Comparison of ENCODE assay signal across 8 cellular contexts in genomic region chr5:172806897-172807672, GRCh38. TPM values are rescaled to one million over a fixed set of nuclear protein-coding genes. Genes with fewer than 3 reads are reported as not detected.
DNase-seq lines count a peak whose midpoint lies in the region; ATAC-seq and TF ChIP-seq lines count a peak whose summit lies in the region.

No MANE protein-coding gene starts in this region.

- H3K36me3 Mint-ChIP-seq in activated naive CD4-positive, alpha-beta T cell treated with anti-CD3 and anti-CD28 coated beads, Interleukin-2, amount 10 ng/mL, durations not matched to agents 7 days and 5 days = no peaks in the 10 kb centered on the region

- peak overlapping the region; percentile 89 for H3K27ac Mint-ChIP-seq in activated naive CD4-positive, alpha-beta T cell treated with anti-CD3 and anti-CD28 coated beads, Interleukin-2, amount 10 ng/mL, durations not matched to agents 7 days and 5 days

- ATAC-seq in GM18909 (IDR thresholded peaks at IDR 0.05; ENCODE audit: poor library complexity, unreplicated experiment) (peak; percentile 91), HG03066 (IDR thresholded peaks at IDR 0.05; ENCODE audit: low read depth, unreplicated experiment) (peak; percentile 98), RWPE2 (ENCODE audit: low read depth) (peak; percentile 96), Right ventricle myocardium inferior (peak; percentile 97)

- CTCF ChIA-PET in activated naive CD4-positive, alpha-beta T cell treated with anti-CD3 and anti-CD28 coated beads, Interleukin-2, amount 10 ng/mL, durations not matched to agents 7 days and 5 days (lab: Charles Lee) = interaction anchor here (0.6 to 1.5 kb wide), 6 partner anchors 10 to 126 kb away, joined by 3 to 6 read pairs (median 4); no protein-coding TSS in a partner anchor

- intact Hi-C loops in Right ventricle myocardium inferior (cut with DNase I) (no loop called here), prostate gland (cut with DNase I) (no loop called here)

- no peaks in the 10 kb centered on the region for H3K36me3 ChIP-seq in RWPE2 (ENCODE audit: low read depth)
- H3K36me3 ChIP-seq in prostate gland = no peaks in the 10 kb centered on the region
- no peaks in the 10 kb centered on the region for H3K36me3 ChIP-seq in urinary bladder (ENCODE audit: insufficient read depth)

- no peaks in the 10 kb centered on the region for H3K27me3 ChIP-seq in RWPE2 (ENCODE audit: insufficient read depth, poor library complexity, severe bottlenecking)
- no peaks in the 10 kb centered on the region for H3K27me3 ChIP-seq in prostate gland (replicated peaks; ENCODE audit: insufficient read depth)

- peaks cover 5% of the 10 kb centered on the region for H3K9me3 ChIP-seq in RWPE2 (ENCODE audit: severe bottlenecking)
- H3K9me3 ChIP-seq in prostate gland = no peaks in the 10 kb centered on the region

- TF ChIP-seq CTCF in RWPE2 (IDR thresholded peaks at IDR 0.05; ENCODE audit: poor library complexity, severe bottlenecking) (no peak), prostate gland (IDR thresholded peaks at IDR 0.05) (no peak)

- peak; percentile 53 for TF ChIP-seq POLR2A in prostate gland (IDR thresholded peaks at IDR 0.05)

- H3K27me3 Mint-ChIP-seq in activated naive CD4-positive, alpha-beta T cell treated with anti-CD3 and anti-CD28 coated beads, Interleukin-2, amount 10 ng/mL, durations not matched to agents 7 days and 5 days = peaks cover 3% of the 10 kb centered on the region

- H3K27ac ChIP-seq in RWPE2 (ENCODE audit: poor library complexity, severe bottlenecking) = peak overlapping the region; percentile 70
- H3K27ac ChIP-seq in prostate gland = no peak overlapping the region
- peak overlapping the region; percentile 30 for H3K27ac ChIP-seq in urinary bladder (ENCODE audit: low read depth)

- peaks cover 2% of the 10 kb centered on the region for H3K9me3 Mint-ChIP-seq in activated naive CD4-positive, alpha-beta T cell treated with anti-CD3 and anti-CD28 coated beads, Interleukin-2, amount 10 ng/mL, durations not matched to agents 7 days and 5 days

- H3K4me1 Mint-ChIP-seq in activated naive CD4-positive, alpha-beta T cell treated with anti-CD3 and anti-CD28 coated beads, Interleukin-2, amount 10 ng/mL, durations not matched to agents 7 days and 5 days = peaks cover 16% of the 10 kb centered on the region

- H3K4me3 ChIP-seq in RWPE2 (ENCODE audit: severe bottlenecking) (peak overlapping the region; percentile 3), prostate gland (no peak overlapping the region), urinary bladder (ENCODE audit: low read depth, low read length) (peak overlapping the region; percentile 8)

- DNase-seq in RWPE2 (ENCODE audit: low spot score) (peak; percentile 95), Right ventricle myocardium inferior (ENCODE audit: missing footprints) (peak; percentile 94), prostate gland (ENCODE audit: low spot score) (peak; percentile 31), DMS153 treated with DMSO at 0.1 percent for 48 hours (lab: John Stamatoyannopoulos, UW; ENCODE audit: unreplicated experiment) (no peak)
- peak; percentile 93 for DNase-seq in activated naive CD4-positive, alpha-beta T cell treated with anti-CD3 and anti-CD28 coated beads, Interleukin-2, amount 10 ng/mL, durations not matched to agents 7 days and 5 days

- H3K4me3 Mint-ChIP-seq in activated naive CD4-positive, alpha-beta T cell treated with anti-CD3 and anti-CD28 coated beads, Interleukin-2, amount 10 ng/mL, durations not matched to agents 7 days and 5 days = peak overlapping the region; percentile 67

- WGBS in prostate gland = 65% methylated on average over 24 of the region's 24 CpGs
- WGBS in urinary bladder = 64% methylated on average over 24 of the region's 24 CpGs

- H3K4me1 ChIP-seq in RWPE2 (ENCODE audit: insufficient read depth, poor library complexity, severe bottlenecking) (peaks cover 24% of the 10 kb centered on the region), prostate gland (replicated peaks) (no peaks in the 10 kb centered on the region), urinary bladder (ENCODE audit: insufficient read depth) (no peaks in the 10 kb centered on the region)

RNA-seq across cellular contexts. Expression of gene ERGIC1, which starts 27.0 kb away (rescaled TPM):
- total RNA-seq in Right ventricle myocardium inferior = 74.8 TPM
- total RNA-seq in prostate gland = 100 to 1,000 TPM; 228 to 380 TPM
- 68.5 TPM for total RNA-seq in urinary bladder
- polyA plus RNA-seq in urinary bladder = 103 TPM

RNA-seq across cellular contexts. Expression of gene DUSP1, which starts 36.1 kb away (rescaled TPM):
- total RNA-seq in Right ventricle myocardium inferior = 103 TPM
- total RNA-seq in prostate gland = 100 to 1,000 TPM; 559 to 659 TPM
- 76.4 TPM for total RNA-seq in urinary bladder
- 822 TPM for polyA plus RNA-seq in urinary bladder

Comparison
In these comparisons a context has a peak if more than half of its experiments do, and no peak if none do; other contexts are left out.
1. H3K27ac ChIP-seq: peak in RWPE2 (single experiment) and urinary bladder (single experiment); none in prostate gland (0 of 2).
2. H3K4me3 ChIP-seq: peak in RWPE2 (single experiment) and urinary bladder (single experiment); none in prostate gland (0 of 2).
3. Peak in every context shown above with its lines, with median percentiles within 50 percentile points of each other: ATAC-seq.